20 cellular contexts compared by ENCODE assay signal in genomic region chr4:2949782-2950125, GRCh38.
"Had no signal": no experiment of that assay in that cellular context is flagged by ENCODE, and none has a peak within 500 bp of the region (broad histone marks: within the 10 kb centered on the region; RNA-seq: fewer than 3 reads in every experiment).

No MANE protein-coding gene starts in this region.

- H3K4me1 Mint-ChIP-seq: nephron progenitor cell had no signal

- H3K27me3 Mint-ChIP-seq: central memory CD8-positive, alpha-beta T cell had no signal

- H3K9me3 Mint-ChIP-seq: activated T-cell treated with anti-CD3 and anti-CD28 coated beads, Interleukin-2, amount 50 U/mL, for 72 hours; central memory CD8-positive, alpha-beta T cell; immature natural killer cell; nephron progenitor cell had no signal

- H3K27ac Mint-ChIP-seq: nephron progenitor cell had no signal

- DNase-seq: activated CD8-positive, alpha-beta memory T cell treated with anti-CD3 and anti-CD28 coated beads, Interleukin-2, amount 50 U/mL, for 4 hours; activated T-cell treated with anti-CD3 and anti-CD28 coated beads, Interleukin-2, amount 50 U/mL, for 72 hours; cortex of kidney; heart right ventricle; immature natural killer cell; kidney glomerular epithelial cell; left ventricle myocardium inferior; mammary epithelial cell; nephron progenitor cell; occipital lobe; retina; SJCRH30; stimulated activated CD4-positive, alpha-beta T cell treated with anti-CD3 and anti-CD28 coated beads, Interleukin-12 subunit alpha, Interleukin-12 subunit beta, amount 100 ng/mL, for 4 hours; stimulated activated CD4-positive, alpha-beta T cell treated with anti-CD3 and anti-CD28 coated beads, Interleukin-1b, Interleukin-23, amount 100 ng/mL, for 48 hours; upper lobe of right lung had no signal

- H3K27ac ChIP-seq: ascending aorta, gastroesophageal sphincter, heart right ventricle, left ventricle myocardium inferior, SJCRH30, upper lobe of right lung had no signal

- ATAC-seq: activated CD4-positive, CD25-positive, alpha-beta regulatory T cell treated with anti-CD3 and anti-CD28 coated beads, Interleukin-2, amount 50 U/mL, for 24 hours; activated T-cell treated with anti-CD3 and anti-CD28 coated beads, Interleukin-2, amount 50 U/mL, for 72 hours; gastroesophageal sphincter; upper lobe of right lung had no signal

- H3K4me3 ChIP-seq: ascending aorta, gastroesophageal sphincter, heart right ventricle, left ventricle myocardium inferior, SJCRH30, upper lobe of right lung had no signal

- H3K4me3 Mint-ChIP-seq: activated T-cell treated with anti-CD3 and anti-CD28 coated beads, Interleukin-2, amount 50 U/mL, for 72 hours; central memory CD8-positive, alpha-beta T cell; nephron progenitor cell had no signal

- FAIRE-seq: endometrium had no signal
